ENCODE assay signal across 1 cellular context in genomic region chr1:61182049-61182448, GRCh38.
TF ChIP-seq lines count a peak whose summit lies in the region.

No MANE protein-coding gene starts in this region.

TF ChIP-seq in HepG2, 621 proteins besides CTCF, POLR2A, EP300 and RAD21 (continued from another document):
- TF ChIP-seq, protein P1, sequence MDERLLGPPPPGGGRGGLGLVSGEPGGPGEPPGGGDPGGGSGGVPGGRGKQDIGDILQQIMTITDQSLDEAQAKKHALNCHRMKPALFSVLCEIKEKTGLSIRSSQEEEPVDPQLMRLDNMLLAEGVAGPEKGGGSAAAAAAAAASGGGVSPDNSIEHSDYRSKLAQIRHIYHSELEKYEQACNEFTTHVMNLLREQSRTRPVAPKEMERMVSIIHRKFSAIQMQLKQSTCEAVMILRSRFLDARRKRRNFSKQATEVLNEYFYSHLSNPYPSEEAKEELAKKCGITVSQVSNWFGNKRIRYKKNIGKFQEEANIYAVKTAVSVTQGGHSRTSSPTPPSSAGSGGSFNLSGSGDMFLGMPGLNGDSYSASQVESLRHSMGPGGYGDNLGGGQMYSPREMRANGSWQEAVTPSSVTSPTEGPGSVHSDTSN (CRISPR knock-in tag; IDR thresholded peaks at IDR 0.05) = no peak
- no peak for TF ChIP-seq ZXDC (CRISPR knock-in tag; IDR thresholded peaks at IDR 0.05)
